ENCODE assay signal across 1 cellular context in the genomic region with DNA sequence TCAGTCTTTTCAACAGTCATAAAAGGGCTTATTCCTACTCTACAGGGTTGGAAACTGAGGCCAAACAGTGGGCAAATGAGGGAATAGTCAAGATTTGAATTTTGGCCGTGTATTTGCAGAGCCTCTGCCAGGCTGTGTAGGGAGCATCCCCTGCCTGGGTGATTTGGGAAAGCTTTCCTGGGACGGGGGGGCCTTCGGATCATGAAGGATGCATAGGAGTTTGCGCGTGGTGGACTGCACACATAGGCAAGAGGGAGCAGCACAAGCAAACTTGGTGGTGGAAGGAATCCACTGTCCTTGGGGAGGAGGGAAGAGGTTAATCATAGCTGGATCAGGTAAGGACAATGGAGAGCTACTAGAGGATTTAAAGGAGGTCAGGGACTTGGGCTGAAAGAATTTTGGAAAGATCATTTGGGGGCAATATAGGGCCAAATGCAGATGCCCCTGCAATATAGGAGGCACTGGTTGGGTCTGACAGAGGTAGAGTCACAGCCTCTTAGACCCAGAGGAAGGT.
TF ChIP-seq lines count a peak whose summit lies in the region.

No MANE protein-coding gene starts in this region.

TF ChIP-seq in K562, 482 proteins besides CTCF, POLR2A, EP300 and RAD21:
- TF ChIP-seq, protein P1, sequence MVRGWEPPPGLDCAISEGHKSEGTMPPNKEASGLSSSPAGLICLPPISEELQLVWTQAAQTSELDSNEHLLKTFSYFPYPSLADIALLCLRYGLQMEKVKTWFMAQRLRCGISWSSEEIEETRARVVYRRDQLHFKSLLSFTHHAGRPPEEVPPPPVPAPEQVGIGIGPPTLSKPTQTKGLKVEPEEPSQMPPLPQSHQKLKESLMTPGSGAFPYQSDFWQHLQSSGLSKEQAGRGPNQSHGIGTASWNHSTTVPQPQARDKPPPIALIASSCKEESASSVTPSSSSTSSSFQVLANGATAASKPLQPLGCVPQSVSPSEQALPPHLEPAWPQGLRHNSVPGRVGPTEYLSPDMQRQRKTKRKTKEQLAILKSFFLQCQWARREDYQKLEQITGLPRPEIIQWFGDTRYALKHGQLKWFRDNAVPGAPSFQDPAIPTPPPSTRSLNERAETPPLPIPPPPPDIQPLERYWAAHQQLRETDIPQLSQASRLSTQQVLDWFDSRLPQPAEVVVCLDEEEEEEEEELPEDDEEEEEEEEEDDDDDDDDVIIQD (CRISPR knock-in tag; IDR thresholded peaks at IDR 0.05): no peak
- TF ChIP-seq ZNF232 (CRISPR knock-in tag; IDR thresholded peaks at IDR 0.05) (no peak), RBM25 (IDR thresholded peaks at IDR 0.05; ENCODE audit: low read depth, low read length, severe bottlenecking) (no peak), ZFX (CRISPR knock-in tag; IDR thresholded peaks at IDR 0.05) (no peak), ATF1 (CRISPR knock-in tag; IDR thresholded peaks at IDR 0.05) (no peak), ATF1 (tag; IDR thresholded peaks at IDR 0.05) (no peak), C11orf30 (IDR thresholded peaks at IDR 0.05; ENCODE audit: low read depth) (no peak), TRIM24 (IDR thresholded peaks at IDR 0.05) (no peak), ZNF274 (IDR thresholded peaks at IDR 0.05; ENCODE audit: borderline replicate concordance, low read depth, low read length) (no peak), HNRNPK (IDR thresholded peaks at IDR 0.05; ENCODE audit: low read depth, low read length, poor library complexity, severe bottlenecking) (no peak), ZNF41 (CRISPR knock-in tag; conservative IDR thresholded peaks at IDR 0.05) (no peak), BCL6 (CRISPR knock-in tag; IDR thresholded peaks at IDR 0.05) (no peak), ZNF121 (CRISPR knock-in tag; conservative IDR thresholded peaks at IDR 0.05) (no peak), ZNF589 (CRISPR knock-in tag; IDR thresholded peaks at IDR 0.05; ENCODE audit: low read depth) (no peak), IRF2 (CRISPR knock-in tag; IDR thresholded peaks at IDR 0.05) (no peak), SMARCA5 (IDR thresholded peaks at IDR 0.05) (no peak)
- TF ChIP-seq, protein P2, sequence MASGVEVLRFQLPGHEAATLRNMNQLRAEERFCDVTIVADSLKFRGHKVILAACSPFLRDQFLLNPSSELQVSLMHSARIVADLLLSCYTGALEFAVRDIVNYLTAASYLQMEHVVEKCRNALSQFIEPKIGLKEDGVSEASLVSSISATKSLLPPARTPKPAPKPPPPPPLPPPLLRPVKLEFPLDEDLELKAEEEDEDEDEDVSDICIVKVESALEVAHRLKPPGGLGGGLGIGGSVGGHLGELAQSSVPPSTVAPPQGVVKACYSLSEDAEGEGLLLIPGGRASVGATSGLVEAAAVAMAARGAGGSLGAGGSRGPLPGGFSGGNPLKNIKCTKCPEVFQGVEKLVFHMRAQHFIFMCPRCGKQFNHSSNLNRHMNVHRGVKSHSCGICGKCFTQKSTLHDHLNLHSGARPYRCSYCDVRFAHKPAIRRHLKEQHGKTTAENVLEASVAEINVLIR (CRISPR knock-in tag; IDR thresholded peaks at IDR 0.05): no peak
- TF ChIP-seq, protein P3, sequence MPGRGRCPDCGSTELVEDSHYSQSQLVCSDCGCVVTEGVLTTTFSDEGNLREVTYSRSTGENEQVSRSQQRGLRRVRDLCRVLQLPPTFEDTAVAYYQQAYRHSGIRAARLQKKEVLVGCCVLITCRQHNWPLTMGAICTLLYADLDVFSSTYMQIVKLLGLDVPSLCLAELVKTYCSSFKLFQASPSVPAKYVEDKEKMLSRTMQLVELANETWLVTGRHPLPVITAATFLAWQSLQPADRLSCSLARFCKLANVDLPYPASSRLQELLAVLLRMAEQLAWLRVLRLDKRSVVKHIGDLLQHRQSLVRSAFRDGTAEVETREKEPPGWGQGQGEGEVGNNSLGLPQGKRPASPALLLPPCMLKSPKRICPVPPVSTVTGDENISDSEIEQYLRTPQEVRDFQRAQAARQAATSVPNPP (IDR thresholded peaks at IDR 0.05; ENCODE audit: borderline replicate concordance, insufficient read depth, insufficient read length): no peak
- TF ChIP-seq, protein P4, sequence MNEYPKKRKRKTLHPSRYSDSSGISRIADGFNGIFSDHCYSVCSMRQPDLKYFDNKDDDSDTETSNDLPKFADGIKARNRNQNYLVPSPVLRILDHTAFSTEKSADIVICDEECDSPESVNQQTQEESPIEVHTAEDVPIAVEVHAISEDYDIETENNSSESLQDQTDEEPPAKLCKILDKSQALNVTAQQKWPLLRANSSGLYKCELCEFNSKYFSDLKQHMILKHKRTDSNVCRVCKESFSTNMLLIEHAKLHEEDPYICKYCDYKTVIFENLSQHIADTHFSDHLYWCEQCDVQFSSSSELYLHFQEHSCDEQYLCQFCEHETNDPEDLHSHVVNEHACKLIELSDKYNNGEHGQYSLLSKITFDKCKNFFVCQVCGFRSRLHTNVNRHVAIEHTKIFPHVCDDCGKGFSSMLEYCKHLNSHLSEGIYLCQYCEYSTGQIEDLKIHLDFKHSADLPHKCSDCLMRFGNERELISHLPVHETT (CRISPR knock-in tag; conservative IDR thresholded peaks at IDR 0.05 in 1 of 2, IDR thresholded peaks at IDR 0.05 in 1 of 2): no peak
- TF ChIP-seq, protein P5, sequence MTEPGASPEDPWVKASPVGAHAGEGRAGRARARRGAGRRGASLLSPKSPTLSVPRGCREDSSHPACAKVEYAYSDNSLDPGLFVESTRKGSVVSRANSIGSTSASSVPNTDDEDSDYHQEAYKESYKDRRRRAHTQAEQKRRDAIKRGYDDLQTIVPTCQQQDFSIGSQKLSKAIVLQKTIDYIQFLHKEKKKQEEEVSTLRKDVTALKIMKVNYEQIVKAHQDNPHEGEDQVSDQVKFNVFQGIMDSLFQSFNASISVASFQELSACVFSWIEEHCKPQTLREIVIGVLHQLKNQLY (CRISPR knock-in tag; conservative IDR thresholded peaks at IDR 0.05): no peak
- TF ChIP-seq, protein P6, sequence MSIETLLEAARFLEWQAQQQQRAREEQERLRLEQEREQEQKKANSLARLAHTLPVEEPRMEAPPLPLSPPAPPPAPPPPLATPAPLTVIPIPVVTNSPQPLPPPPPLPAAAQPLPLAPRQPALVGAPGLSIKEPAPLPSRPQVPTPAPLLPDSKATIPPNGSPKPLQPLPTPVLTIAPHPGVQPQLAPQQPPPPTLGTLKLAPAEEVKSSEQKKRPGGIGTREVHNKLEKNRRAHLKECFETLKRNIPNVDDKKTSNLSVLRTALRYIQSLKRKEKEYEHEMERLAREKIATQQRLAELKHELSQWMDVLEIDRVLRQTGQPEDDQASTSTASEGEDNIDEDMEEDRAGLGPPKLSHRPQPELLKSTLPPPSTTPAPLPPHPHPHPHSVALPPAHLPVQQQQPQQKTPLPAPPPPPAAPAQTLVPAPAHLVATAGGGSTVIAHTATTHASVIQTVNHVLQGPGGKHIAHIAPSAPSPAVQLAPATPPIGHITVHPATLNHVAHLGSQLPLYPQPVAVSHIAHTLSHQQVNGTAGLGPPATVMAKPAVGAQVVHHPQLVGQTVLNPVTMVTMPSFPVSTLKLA (conservative IDR thresholded peaks at IDR 0.05): no peak
